ENCODE assay signal across 35 cellular contexts in the genomic region with DNA sequence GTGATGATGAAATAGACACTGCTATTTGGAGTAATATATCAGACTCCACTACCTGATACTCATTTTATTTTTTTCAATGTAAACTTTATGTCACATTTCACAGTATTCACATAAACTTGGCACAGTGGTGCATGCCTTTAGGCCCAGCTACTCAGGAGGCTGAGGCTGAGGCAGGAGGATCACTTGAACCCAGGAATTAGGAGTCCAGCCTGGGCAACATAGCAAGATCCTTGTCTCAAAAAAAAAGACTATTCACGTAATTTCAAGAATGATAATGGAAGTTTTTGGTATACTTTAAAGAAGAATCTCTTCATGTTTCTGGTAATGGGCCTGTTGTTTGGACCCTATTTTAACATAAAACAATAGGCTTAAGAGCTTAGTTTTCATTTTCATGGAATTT. TPM values are rescaled to one million over a fixed set of nuclear protein-coding genes. Genes with fewer than 3 reads are reported as not detected.
DNase-seq lines count a peak whose midpoint lies in the region; ATAC-seq, FAIRE-seq and TF ChIP-seq lines count a peak whose summit lies in the region.
"Had no signal": no experiment of that assay in that cellular context is flagged by ENCODE, and none has a peak within 500 bp of the region (broad histone marks: within the 10 kb centered on the region; RNA-seq: fewer than 3 reads in every experiment).

No MANE protein-coding gene starts in this region.

- BruUV-seq in HepG2 (replicated peaks; lab: Mats Ljungman, UMichigan) (no TSS peak), K562 (replicated peaks; lab: Mats Ljungman, UMichigan) (no TSS peak), PC-9 (replicated peaks; lab: Mats Ljungman, UMichigan) (no TSS peak)

- in situ Hi-C loops in HepG2 (cut with HindIII; ENCODE audit: extremely low pct_ligation_motif_present, low pct_unique_long_range_greater_than_20kb) (no loop called here), K562 (cut with MboI) (no loop called here)

- H3K79me2 ChIP-seq in HepG2 (ENCODE audit: insufficient read depth, low read length) (no peaks in the 10 kb centered on the region), K562 (ENCODE audit: control insufficient read depth, insufficient read depth, low read length) (no peaks in the 10 kb centered on the region), PC-9 (ENCODE audit: low read depth) (no peaks in the 10 kb centered on the region)

- H3K27me3 ChIP-seq in HepG2 (ENCODE audit: control insufficient read depth in 1 of 2, insufficient read depth in 2 of 2, low read length in 2 of 2) (no peaks in the 10 kb centered on the region), right lobe of liver (no peaks in the 10 kb centered on the region), K562 (ENCODE audit: control insufficient read depth in 2 of 2, insufficient read depth in 2 of 2, low read length in 2 of 2) (no peaks in the 10 kb centered on the region), PC-9 (ENCODE audit: insufficient read depth, low read depth) (no peaks in the 10 kb centered on the region)
- H3K27me3 ChIP-seq: BE2C; BLaER1; BLaER1 treated with 17β-estradiol and CSF1 and Interleukin-3, amounts not matched to agents 10 nM and 100 nM had no signal

- no peaks in the 10 kb centered on the region for H3K4me1 ChIP-seq in HepG2 (ENCODE audit: insufficient read depth, low read length)
- no peaks in the 10 kb centered on the region for H3K4me1 ChIP-seq in right lobe of liver
- H3K4me1 ChIP-seq in K562 (replicated peaks in 1 of 2; ENCODE audit: control insufficient read depth in 2 of 2, insufficient read depth in 2 of 2, low read length in 2 of 2): no peaks in the 10 kb centered on the region
- H3K4me1 ChIP-seq in PC-9 (replicated peaks; ENCODE audit: insufficient read depth): no peaks in the 10 kb centered on the region
- H3K4me1 ChIP-seq: A549; BLaER1; BLaER1 treated with 17β-estradiol and CSF1 and Interleukin-3, amounts not matched to agents 10 nM and 100 nM; Caco-2 had no signal

- intact Hi-C loops in HepG2 (cut with micrococcal nuclease; ENCODE audit: unreplicated experiment): no loop called here
- intact Hi-C loops in right lobe of liver (cut with DNase I): no loop called here
- intact Hi-C loops in K562 (cut with micrococcal nuclease): no loop called here
- intact Hi-C loops in PC-9 (cut with micrococcal nuclease; ENCODE audit: unreplicated experiment): no loop called here

- no peak overlapping the region for H3K27ac ChIP-seq in HepG2 (ENCODE audit: extremely low read length, insufficient read depth, low read length)
- H3K27ac ChIP-seq in right lobe of liver: no peak overlapping the region
- no peak overlapping the region for H3K27ac ChIP-seq in K562 (ENCODE audit: extremely low read depth, low read depth, low read length)
- H3K27ac ChIP-seq in PC-9: no peak overlapping the region
- H3K27ac ChIP-seq: 22Rv1; A549; BLaER1; BLaER1 treated with 17β-estradiol and CSF1 and Interleukin-3, amounts not matched to agents 10 nM and 100 nM; C4-2B had no signal

- TF ChIP-seq EP300 in HepG2 (IDR thresholded peaks at IDR 0.05; ENCODE audit: low read depth in 2 of 2, low read length in 2 of 2) (no peak), HepG2 (CRISPR knock-in tag; IDR thresholded peaks at IDR 0.05; ENCODE audit: borderline replicate concordance) (no peak), K562 (IDR thresholded peaks at IDR 0.05; ENCODE audit: low read length) (no peak)

- H3K9ac ChIP-seq in HepG2 (ENCODE audit: insufficient read depth, low read depth, low read length) (no peak overlapping the region), K562 (ENCODE audit: insufficient read depth in 1 of 2, low read depth in 2 of 2, low read length in 2 of 2) (no peak overlapping the region)
- H3K9ac ChIP-seq: BLaER1; BLaER1 treated with 17β-estradiol and CSF1 and Interleukin-3, amounts not matched to agents 10 nM and 100 nM had no signal

- CTCF ChIA-PET in HepG2 (lab: Yijun Ruan, JAX; ENCODE audit: low intra/inter-chr PET ratio, low total read pairs): no interaction called here
- CTCF ChIA-PET in WTC11 (lab: Charles Lee): no interaction called here
- CTCF ChIA-PET in K562 (lab: Yijun Ruan, JAX; ENCODE audit: low intra/inter-chr PET ratio): no interaction called here
- CTCF ChIA-PET in PC-9 (lab: Charles Lee): no interaction called here

- H3K4me2 ChIP-seq in HepG2 (ENCODE audit: low read depth, low read length): no peak overlapping the region
- H3K4me2 ChIP-seq in K562 (ENCODE audit: insufficient read depth, low read length): no peak overlapping the region
- H3K4me2 ChIP-seq in PC-9: no peak overlapping the region
- H3K4me2 ChIP-seq: A549; BLaER1; BLaER1 treated with 17β-estradiol and CSF1 and Interleukin-3, amounts not matched to agents 10 nM and 100 nM had no signal

- H4K20me1 ChIP-seq in HepG2 (ENCODE audit: insufficient read depth, low read length) (no peaks in the 10 kb centered on the region; the same call in 1 of the 2 replicates), K562 (replicated peaks; ENCODE audit: control insufficient read depth, insufficient read depth, low read length) (no peaks in the 10 kb centered on the region), PC-9 (ENCODE audit: insufficient read depth) (no peaks in the 10 kb centered on the region)
- H4K20me1 ChIP-seq: BLaER1 had no signal

- no peaks in the 10 kb centered on the region for H3F3A ChIP-seq in PC-9 (ENCODE audit: insufficient read depth, low read depth)

- H3K4me3 Mint-ChIP-seq in WTC11: no peak overlapping the region
- H3K4me3 Mint-ChIP-seq: B cell; CD14-positive monocyte; CD4-positive, alpha-beta memory T cell; CD4-positive, alpha-beta T cell; CD4-positive, CD25-positive, alpha-beta regulatory T cell; CD8-positive, alpha-beta memory T cell; CD8-positive, alpha-beta T cell had no signal

- H3K36me3 ChIP-seq in HepG2 (replicated peaks in 1 of 2; ENCODE audit: control insufficient read depth in 1 of 2, insufficient read depth in 2 of 2, low read length in 2 of 2) (peaks cover 9 to 34% of the 10 kb centered on the region in 2 experiments), right lobe of liver (peaks cover 0 to 33% (median 9%) of the 10 kb centered on the region in 4 donors), K562 (ENCODE audit: control insufficient read depth, insufficient read depth, low read length) (peaks cover 75% of the 10 kb centered on the region), PC-9 (ENCODE audit: low read depth) (peaks cover 2% of the 10 kb centered on the region; the same call in 1 of the 2 replicates)

- H3K27me3 Mint-ChIP-seq in WTC11 (ENCODE audit: low read depth): no peaks in the 10 kb centered on the region
- H3K27me3 Mint-ChIP-seq: B cell; CD4-positive, alpha-beta memory T cell; CD4-positive, alpha-beta T cell; CD4-positive, CD25-positive, alpha-beta regulatory T cell; CD8-positive, alpha-beta memory T cell had no signal

- ATAC-seq in HepG2 (no peak), right lobe of liver (no peak), WTC11 (no peak), K562 (no peak), HG02678 (IDR thresholded peaks at IDR 0.05; ENCODE audit: unreplicated experiment) (no peak)
- ATAC-seq: A549; CD8-positive, alpha-beta T cell had no signal

- H3K27ac Mint-ChIP-seq in WTC11: no peak overlapping the region
- H3K27ac Mint-ChIP-seq: B cell; CD14-positive monocyte; CD4-positive, alpha-beta T cell; CD4-positive, CD25-positive, alpha-beta regulatory T cell; CD8-positive, alpha-beta T cell had no signal

- TF ChIP-seq POLR2A in HepG2 (IDR thresholded peaks at IDR 0.05; ENCODE audit: insufficient read depth in 1 of 2, low read depth in 2 of 2, low read length in 2 of 2) (no peak), right lobe of liver (IDR thresholded peaks at IDR 0.05) (no peak), K562 (conservative IDR thresholded peaks at IDR 0.05) (no peak)

- no peaks in the 10 kb centered on the region for H3K9me3 ChIP-seq in HepG2 (ENCODE audit: low read length)
- H3K9me3 ChIP-seq in right lobe of liver: no peaks in the 10 kb centered on the region
- no peaks in the 10 kb centered on the region for H3K9me3 ChIP-seq in K562 (replicated peaks; ENCODE audit: control insufficient read depth, insufficient read depth, low read depth, low read length)
- no peaks in the 10 kb centered on the region for H3K9me3 ChIP-seq in PC-9 (ENCODE audit: insufficient read depth, low read depth)
- H3K9me3 ChIP-seq: A549; BE2C; BLaER1; BLaER1 treated with 17β-estradiol and CSF1 and Interleukin-3, amounts not matched to agents 10 nM and 100 nM; Caco-2 had no signal

- no peaks in the 10 kb centered on the region for H3K9me2 ChIP-seq in PC-9 (ENCODE audit: insufficient read depth)

- H3K4me1 Mint-ChIP-seq in WTC11: no peaks in the 10 kb centered on the region
- H3K4me1 Mint-ChIP-seq: B cell; CD14-positive monocyte; CD4-positive, alpha-beta memory T cell; CD8-positive, alpha-beta memory T cell had no signal

- POLR2A ChIA-PET in HepG2 (lab: Yijun Ruan, JAX): no interaction called here
- POLR2A ChIA-PET in WTC11 (lab: Charles Lee): no interaction called here
- POLR2A ChIA-PET in K562 (lab: Yijun Ruan, JAX): interaction anchor here (1.2 to 1.5 kb wide), 2 partner anchors 11 to 16 kb away, joined by 3 to 5 read pairs; no protein-coding TSS in a partner anchor
- POLR2A ChIA-PET in PC-9 (lab: Charles Lee; ENCODE audit: unreplicated experiment): no interaction called here

- no peaks in the 10 kb centered on the region for H3K9me3 Mint-ChIP-seq in WTC11
- H3K9me3 Mint-ChIP-seq: CD14-positive monocyte; CD4-positive, alpha-beta memory T cell; CD4-positive, alpha-beta T cell; CD4-positive, CD25-positive, alpha-beta regulatory T cell; CD8-positive, alpha-beta memory T cell; CD8-positive, alpha-beta T cell had no signal

- FAIRE-seq in HepG2 (lab: Jason Lieb, UNC) (no peak), K562 (lab: Jason Lieb, UNC) (no peak)
- FAIRE-seq: A204.1, A549, D721Med had no signal

- WGBS in HepG2 (ENCODE audit: low lambda C conversion rate): 100% methylated on average over 1 of the region's 1 CpG
- 100% methylated on average over 1 of the region's 1 CpG for WGBS in right lobe of liver (ENCODE audit: insufficient coverage, low coverage, low lambda C conversion rate, missing lambda C conversion rate)
- whole genome bisulfite sequencing in K562 (ENCODE audit: insufficient coverage, low coverage, missing lambda C conversion rate): 81% methylated on average over 1 of the region's 1 CpG

- H3K4me3 ChIP-seq in HepG2 (replicated peaks in 1 of 3; ENCODE audit: insufficient read depth in 1 of 3, low read depth in 2 of 3, low read length in 3 of 3): no peak overlapping the region
- no peak overlapping the region for H3K4me3 ChIP-seq in right lobe of liver
- no peak overlapping the region for H3K4me3 ChIP-seq in K562
- H3K4me3 ChIP-seq in PC-9: no peak overlapping the region
- H3K4me3 ChIP-seq: A549; BLaER1; BLaER1 treated with 17β-estradiol and CSF1 and Interleukin-3, amounts not matched to agents 10 nM and 100 nM had no signal

- no peak for DNase-seq in HepG2 (ENCODE audit: low spot score)
- DNase-seq in right lobe of liver: no peak
- no peak for DNase-seq in WTC11 (ENCODE audit: low spot score)
- DNase-seq in K562 (ENCODE audit: extremely low read depth in 1 of 4, low spot score in 3 of 4): no peak
- no peak for DNase-seq in PC-9
- DNase-seq: 8988T; ACHN; AML-193; BE2C; C1 segment of cervical spinal cord; Caco-2; Calu3; CD4-positive, alpha-beta memory T cell; CD4-positive, alpha-beta T cell; CD4-positive, CD25-positive, alpha-beta regulatory T cell; CD8-positive, alpha-beta memory T cell; CD8-positive, alpha-beta T cell; COR-L47; DMS 273 treated with DMSO at 0.1 percent for 48 hours; DMS153; DMS53; DMS79; DMS79 treated with DMSO at 0.1 percent for 48 hours; DND-41; EL had no signal

- TF ChIP-seq RAD21 in HepG2 (CRISPR knock-in tag; IDR thresholded peaks at IDR 0.05) (no peak), K562 (CRISPR knock-in tag; conservative IDR thresholded peaks at IDR 0.05 in 1 of 2, IDR thresholded peaks at IDR 0.05 in 1 of 2) (no peak)

- H3K9me1 ChIP-seq in K562 (ENCODE audit: control insufficient read depth, insufficient read depth, low read length): no peaks in the 10 kb centered on the region

- TF ChIP-seq CTCF in HepG2 (CRISPR knock-in tag; IDR thresholded peaks at IDR 0.05): no peak
- TF ChIP-seq CTCF in right lobe of liver (IDR thresholded peaks at IDR 0.05): no peak
- no peak for TF ChIP-seq CTCF in WTC11 (IDR thresholded peaks at IDR 0.05)
- TF ChIP-seq CTCF in K562 (IDR thresholded peaks at IDR 0.05 in 2 of 3, conservative IDR thresholded peaks at IDR 0.05 in 1 of 3; ENCODE audit: insufficient read depth in 2 of 3, low read depth in 1 of 3, low read length in 3 of 3): no peak
- no peak for TF ChIP-seq CTCF in PC-9 (conservative IDR thresholded peaks at IDR 0.05)

- peaks cover 3% of the 10 kb centered on the region; the same call in 1 of the 2 replicates for H3K36me3 Mint-ChIP-seq in WTC11

- H2AFZ ChIP-seq in HepG2 (ENCODE audit: low read length) (no peak overlapping the region), K562 (ENCODE audit: low read depth, low read length) (no peak overlapping the region), PC-9 (no peak overlapping the region)

RNA-seq across cellular contexts. Expression of a gene that starts 47.4 kb away (rescaled TPM):
- 37.7 and 40.7 TPM in 2 replicates for total RNA-seq in HepG2 (2016; rRNA removed; fragmentation: Illumina TruSeq; extraction: Trizol)
- total RNA-seq in HepG2 (2016; cell fraction: cytosol; rRNA removed; fragmentation: Illumina TruSeq; extraction: Trizol; ENCODE audit: low read depth): 39.8 and 41.5 TPM in 2 replicates
- total RNA-seq in HepG2 (2016; cell fraction: insoluble cytoplasmic fraction; rRNA removed; fragmentation: Illumina TruSeq; extraction: Trizol): 35.8 and 36.3 TPM in 2 replicates
- 69.7 and 71.8 TPM in 2 replicates for total RNA-seq in HepG2 (2016; cell fraction: membrane; rRNA removed; fragmentation: Illumina TruSeq; extraction: Trizol)
- 20.0 and 24.7 TPM in 2 replicates for total RNA-seq in HepG2 (2016; cell fraction: nucleus; rRNA removed; fragmentation: Illumina TruSeq; extraction: Trizol)
- 14.6 and 15.4 TPM in 2 replicates for polyA plus RNA-seq in HepG2 (2011; rRNA removed)
- 8.9 and 11.5 TPM in 2 replicates for polyA plus RNA-seq in HepG2 (2011; cell fraction: cytosol; rRNA removed)
- polyA plus RNA-seq in HepG2 (2011; cell fraction: nucleus; rRNA removed): 11.8 and 14.7 TPM in 2 replicates
- 6.0 and 8.4 TPM in 2 replicates for polyA plus RNA-seq in HepG2 (2012)
- polyA plus RNA-seq in HepG2 (2016; cell fraction: cytosol; fragmentation: Illumina TruSeq; extraction: Trizol; ENCODE audit: low read depth): 44.8 and 48.9 TPM in 2 replicates
- 19.9 and 21.9 TPM in 2 replicates for polyA plus RNA-seq in HepG2 (2016; cell fraction: insoluble cytoplasmic fraction; fragmentation: Illumina TruSeq; extraction: Trizol; ENCODE audit: low read depth)
- 48.0 and 51.0 TPM in 2 replicates for polyA plus RNA-seq in HepG2 (2016; cell fraction: membrane; fragmentation: Illumina TruSeq; extraction: Trizol; ENCODE audit: low read depth)
- polyA plus RNA-seq in HepG2 (2016; cell fraction: nucleus; fragmentation: Illumina TruSeq; extraction: Trizol; ENCODE audit: insufficient read depth, low read depth): 17.6 and 20.1 TPM in 2 replicates
- 41.7 and 51.3 TPM in 2 replicates for polyA minus RNA-seq in HepG2 (2011; rRNA and poly(A)+ RNA removed; ENCODE audit: low replicate concordance)
- 17.5 and 18.0 TPM in 2 replicates for polyA minus RNA-seq in HepG2 (2011; cell fraction: cytosol; rRNA and poly(A)+ RNA removed)
- polyA minus RNA-seq in HepG2 (2011; cell fraction: nucleus; rRNA and poly(A)+ RNA removed): 40.2 and 47.6 TPM in 2 replicates
- 10 to 100 TPM in 2 of 6 experiments, 1 to 10 TPM in 4; 5.4 to 10.1 (median 7.9) TPM for total RNA-seq in right lobe of liver
- 15.0 to 16.2 TPM (median 15.4 TPM) in 3 replicates for total RNA-seq in WTC11 (2021)
- total RNA-seq in K562 (2011; cell fraction: chromatin; rRNA removed; ENCODE audit: low replicate concordance): 40.8 and 61.0 TPM in 2 replicates
- 32.4 and 33.6 TPM in 2 replicates for total RNA-seq in K562 (2011; cell fraction: nucleolus; rRNA removed)
- total RNA-seq in K562 (2011; cell fraction: nucleoplasm; rRNA removed): 35.0 and 43.8 TPM in 2 replicates
- total RNA-seq in K562 (2014; rRNA removed): 24.5 and 28.0 TPM in 2 replicates
- 40.7 and 44.2 TPM in 2 replicates for total RNA-seq in K562 (2014; rRNA removed; fragmentation: Illumina TruSeq; extraction: Trizol)
- total RNA-seq in K562 (2015; rRNA removed; fragmentation: Illumina TruSeq; extraction: Trizol): 39.3 and 39.5 TPM in 2 replicates
- 31.5 and 32.9 TPM in 2 replicates for total RNA-seq in K562 (2021)
- 30.6 and 37.0 TPM in 2 replicates for polyA plus RNA-seq in K562 (2011; rRNA removed)
- 19.0 and 25.4 TPM in 2 replicates for polyA plus RNA-seq in K562 (2011; cell fraction: cytosol; rRNA removed)
- polyA plus RNA-seq in K562 (2011; cell fraction: nucleus; rRNA removed): 16.1 and 21.9 TPM in 2 replicates
- 9.9 and 15.1 TPM in 2 replicates for polyA plus RNA-seq in K562 (2012)
- polyA plus RNA-seq in K562 (2014; fragmentation: Illumina TruSeq; extraction: Trizol): 23.2 and 23.5 TPM in 2 replicates
- polyA plus RNA-seq in K562 (2014; fragmentation: Nextera tagmentation; extraction: Ambion mirVana): 10 to 100 TPM in 1 of 2 experiments, 1 to 10 TPM in 1; 9.1 to 10.6 TPM
- 18.7 and 22.3 TPM in 2 replicates for polyA plus RNA-seq in K562 (2014; rRNA removed)
- 78.5 and 79.6 TPM in 2 replicates for polyA minus RNA-seq in K562 (2011; rRNA and poly(A)+ RNA removed)
- 19.4 and 29.1 TPM in 2 replicates for polyA minus RNA-seq in K562 (2011; cell fraction: cytosol; rRNA and poly(A)+ RNA removed)
- polyA minus RNA-seq in K562 (2011; cell fraction: nucleus; rRNA and poly(A)+ RNA removed): 15.5 and 23.4 TPM in 2 replicates
- total RNA-seq in PC-9 (2021): 12.7 and 14.9 TPM in 2 replicates

RNA-seq across cellular contexts. Expression of a gene that starts 56.0 kb away (rescaled TPM):
- total RNA-seq in HepG2 (2016; rRNA removed; fragmentation: Illumina TruSeq; extraction: Trizol): 9.2 and 13.5 TPM in 2 replicates
- 6.0 and 8.2 TPM in 2 replicates for total RNA-seq in HepG2 (2016; cell fraction: cytosol; rRNA removed; fragmentation: Illumina TruSeq; extraction: Trizol; ENCODE audit: low read depth)
- 10.4 and 11.0 TPM in 2 replicates for total RNA-seq in HepG2 (2016; cell fraction: insoluble cytoplasmic fraction; rRNA removed; fragmentation: Illumina TruSeq; extraction: Trizol)
- total RNA-seq in HepG2 (2016; cell fraction: membrane; rRNA removed; fragmentation: Illumina TruSeq; extraction: Trizol): 16.1 and 19.8 TPM in 2 replicates
- 7.2 and 8.2 TPM in 2 replicates for total RNA-seq in HepG2 (2016; cell fraction: nucleus; rRNA removed; fragmentation: Illumina TruSeq; extraction: Trizol)
- polyA plus RNA-seq in HepG2 (2011; rRNA removed): 20.2 and 20.3 TPM in 2 replicates
- 11.6 and 13.6 TPM in 2 replicates for polyA plus RNA-seq in HepG2 (2011; cell fraction: cytosol; rRNA removed)
- polyA plus RNA-seq in HepG2 (2011; cell fraction: nucleus; rRNA removed): 6.9 and 9.9 TPM in 2 replicates
- polyA plus RNA-seq in HepG2 (2012): 15.4 and 17.6 TPM in 2 replicates
- polyA plus RNA-seq in HepG2 (2016; cell fraction: cytosol; fragmentation: Illumina TruSeq; extraction: Trizol; ENCODE audit: low read depth): 9.8 and 10.5 TPM in 2 replicates
- 11.4 and 13.3 TPM in 2 replicates for polyA plus RNA-seq in HepG2 (2016; cell fraction: insoluble cytoplasmic fraction; fragmentation: Illumina TruSeq; extraction: Trizol; ENCODE audit: low read depth)
- polyA plus RNA-seq in HepG2 (2016; cell fraction: membrane; fragmentation: Illumina TruSeq; extraction: Trizol; ENCODE audit: low read depth): 15.7 and 16.5 TPM in 2 replicates
- 8.7 and 9.6 TPM in 2 replicates for polyA plus RNA-seq in HepG2 (2016; cell fraction: nucleus; fragmentation: Illumina TruSeq; extraction: Trizol; ENCODE audit: insufficient read depth, low read depth)
- polyA minus RNA-seq in HepG2 (2011; rRNA and poly(A)+ RNA removed; ENCODE audit: low replicate concordance): 36.6 and 47.8 TPM in 2 replicates
- 16.3 and 18.7 TPM in 2 replicates for polyA minus RNA-seq in HepG2 (2011; cell fraction: cytosol; rRNA and poly(A)+ RNA removed)
- 19.4 and 21.5 TPM in 2 replicates for polyA minus RNA-seq in HepG2 (2011; cell fraction: nucleus; rRNA and poly(A)+ RNA removed)
- 10 to 100 TPM; 20.1 to 28.3 (median 23.1) TPM for total RNA-seq in right lobe of liver
- total RNA-seq in WTC11 (2021): 11.7 to 14.2 TPM (median 14.2 TPM) in 3 replicates
- 24.3 and 38.6 TPM in 2 replicates for total RNA-seq in K562 (2011; cell fraction: chromatin; rRNA removed; ENCODE audit: low replicate concordance)
- total RNA-seq in K562 (2011; cell fraction: nucleolus; rRNA removed): 17.5 and 24.1 TPM in 2 replicates
- total RNA-seq in K562 (2011; cell fraction: nucleoplasm; rRNA removed): 29.1 and 45.7 TPM in 2 replicates
- total RNA-seq in K562 (2014; rRNA removed): 9.4 and 12.5 TPM in 2 replicates
- 18.8 and 21.0 TPM in 2 replicates for total RNA-seq in K562 (2014; rRNA removed; fragmentation: Illumina TruSeq; extraction: Trizol)
- 16.5 and 16.9 TPM in 2 replicates for total RNA-seq in K562 (2015; rRNA removed; fragmentation: Illumina TruSeq; extraction: Trizol)
- 21.1 and 21.4 TPM in 2 replicates for total RNA-seq in K562 (2021)
- 40.1 and 52.5 TPM in 2 replicates for polyA plus RNA-seq in K562 (2011; rRNA removed)
- 15.5 and 24.1 TPM in 2 replicates for polyA plus RNA-seq in K562 (2011; cell fraction: cytosol; rRNA removed)
- polyA plus RNA-seq in K562 (2011; cell fraction: nucleus; rRNA removed): 22.8 and 31.0 TPM in 2 replicates
- polyA plus RNA-seq in K562 (2012): 16.4 and 18.8 TPM in 2 replicates
- polyA plus RNA-seq in K562 (2014; fragmentation: Illumina TruSeq; extraction: Trizol): 19.6 and 20.4 TPM in 2 replicates
- 1 to 10 TPM; 6.8 to 7.4 TPM for polyA plus RNA-seq in K562 (2014; fragmentation: Nextera tagmentation; extraction: Ambion mirVana)
- 12.5 and 18.9 TPM in 2 replicates for polyA plus RNA-seq in K562 (2014; rRNA removed)
- polyA minus RNA-seq in K562 (2011; rRNA and poly(A)+ RNA removed): 81.9 and 89.5 TPM in 2 replicates
- polyA minus RNA-seq in K562 (2011; cell fraction: cytosol; rRNA and poly(A)+ RNA removed): 22.8 and 24.7 TPM in 2 replicates
- 18.2 and 30.4 TPM in 2 replicates for polyA minus RNA-seq in K562 (2011; cell fraction: nucleus; rRNA and poly(A)+ RNA removed)
- total RNA-seq in PC-9 (2021): 20.5 and 22.6 TPM in 2 replicates
